Comparison of ENCODE assay signal across 18 cellular contexts in the genomic region with DNA sequence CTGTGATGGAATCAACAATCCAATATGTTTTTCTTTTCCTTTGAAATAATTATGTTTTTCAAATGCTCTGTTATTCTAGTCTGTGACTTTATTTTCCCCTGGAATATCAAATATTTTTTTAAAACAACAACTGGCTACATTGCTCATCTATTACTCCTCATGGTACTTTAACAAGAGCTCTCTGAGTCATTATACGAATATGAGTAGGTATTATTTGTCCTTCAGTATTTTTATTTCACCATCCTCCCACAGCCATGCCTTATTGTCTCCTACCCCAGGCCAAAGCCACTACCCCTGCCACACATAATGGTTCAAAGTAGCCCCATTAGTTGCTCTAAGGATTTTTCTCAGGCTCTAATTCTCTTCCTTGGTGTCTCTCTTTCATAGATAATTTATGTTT.
DNase-seq lines count a peak whose midpoint lies in the region; ATAC-seq and TF ChIP-seq lines count a peak whose summit lies in the region.
"Had no signal": no experiment of that assay in that cellular context is flagged by ENCODE, and none has a peak within 500 bp of the region (broad histone marks: within the 10 kb centered on the region; RNA-seq: fewer than 3 reads in every experiment).

No MANE protein-coding gene starts in this region.

- no peak for DNase-seq in activated T-cell treated with anti-CD3 and anti-CD28 coated beads, Interleukin-2, amount 50 U/mL, for 72 hours
- DNase-seq in activated T-cell treated with anti-CD3 and anti-CD28 coated beads, Interleukin-2, amount 50 U/mL, for 1 hour: no peak
- peak; percentile 74 for DNase-seq in LHCN-M2 (ENCODE audit: low read depth)
- peak; percentile 4 for DNase-seq in epithelial cell of esophagus (ENCODE audit: low read depth)
- DNase-seq in middle frontal gyrus (ENCODE audit: extremely low spot score, low spot score): no peak
- no peak for DNase-seq in progenitor cell of endocrine pancreas (ENCODE audit: low spot score, unreplicated experiment)
- DNase-seq in pons (ENCODE audit: low spot score): no peak
- DNase-seq: Caco-2; CD4-positive, CD25-positive, alpha-beta regulatory T cell; CD8-positive, alpha-beta T cell; DMS153; DND-41; GOT3; HFFc6 had no signal

- H3K4me3 ChIP-seq in epithelial cell of esophagus (ENCODE audit: low read length): no peak overlapping the region
- H3K4me3 ChIP-seq: BLaER1, GM12878, HAP-1 had no signal

- no peaks in the 10 kb centered on the region for H3K4me1 Mint-ChIP-seq in activated T-cell treated with anti-CD3 and anti-CD28 coated beads, Interleukin-2, amount 50 U/mL, for 72 hours (ENCODE audit: low read depth)
- no peaks in the 10 kb centered on the region for H3K4me1 Mint-ChIP-seq in progenitor cell of endocrine pancreas (ENCODE audit: low read depth)
- H3K4me1 Mint-ChIP-seq: B cell; CD4-positive, CD25-positive, alpha-beta regulatory T cell had no signal

- no peaks in the 10 kb centered on the region for H3K27me3 Mint-ChIP-seq in activated T-cell treated with anti-CD3 and anti-CD28 coated beads, Interleukin-2, amount 50 U/mL, for 72 hours (ENCODE audit: low read depth)
- H3K27me3 Mint-ChIP-seq in progenitor cell of endocrine pancreas: no peaks in the 10 kb centered on the region
- H3K27me3 Mint-ChIP-seq: B cell; CD4-positive, CD25-positive, alpha-beta regulatory T cell had no signal

- peaks cover 0 to 7% of the 10 kb centered on the region in 2 donors for H3K36me3 Mint-ChIP-seq in activated T-cell treated with anti-CD3 and anti-CD28 coated beads, Interleukin-2, amount 50 U/mL, for 72 hours (ENCODE audit: insufficient read depth in 2 of 2)
- H3K36me3 Mint-ChIP-seq in progenitor cell of endocrine pancreas (ENCODE audit: insufficient read depth): no peaks in the 10 kb centered on the region
- H3K36me3 Mint-ChIP-seq: CD4-positive, CD25-positive, alpha-beta regulatory T cell; CD8-positive, alpha-beta T cell had no signal

- ATAC-seq in activated T-cell treated with anti-CD3 and anti-CD28 coated beads, Interleukin-2, amount 50 U/mL, for 72 hours (replicated peaks in 1 of 2): no peak
- ATAC-seq: CD8-positive, alpha-beta T cell; GM12878 had no signal

- TF ChIP-seq CTCF in epithelial cell of esophagus (IDR thresholded peaks at IDR 0.05; ENCODE audit: insufficient read depth, low read depth, low read length, missing control alignments) (no peak), progenitor cell of endocrine pancreas (IDR thresholded peaks at IDR 0.05; ENCODE audit: unreplicated experiment) (no peak)

- H3K9me3 Mint-ChIP-seq in activated T-cell treated with anti-CD3 and anti-CD28 coated beads, Interleukin-2, amount 50 U/mL, for 72 hours: peaks cover 12 to 25% of the 10 kb centered on the region in 2 donors
- H3K9me3 Mint-ChIP-seq in progenitor cell of endocrine pancreas (ENCODE audit: low read depth): peaks cover 3% of the 10 kb centered on the region

- peak overlapping the region; percentile 46 for H3K27ac Mint-ChIP-seq in activated T-cell treated with anti-CD3 and anti-CD28 coated beads, Interleukin-2, amount 50 U/mL, for 72 hours
- H3K27ac Mint-ChIP-seq in progenitor cell of endocrine pancreas: no peak overlapping the region
- H3K27ac Mint-ChIP-seq: B cell; CD4-positive, CD25-positive, alpha-beta regulatory T cell; CD8-positive, alpha-beta T cell; HFFc6 had no signal

- H3K4me3 Mint-ChIP-seq in activated T-cell treated with anti-CD3 and anti-CD28 coated beads, Interleukin-2, amount 50 U/mL, for 72 hours: no peak overlapping the region
- H3K4me3 Mint-ChIP-seq in progenitor cell of endocrine pancreas (ENCODE audit: low read depth): no peak overlapping the region
- H3K4me3 Mint-ChIP-seq: B cell; CD4-positive, CD25-positive, alpha-beta regulatory T cell; CD8-positive, alpha-beta T cell; HFFc6 had no signal

Comparison
In these comparisons a context has a peak if more than half of its experiments do, and no peak if none do; other contexts are left out.
1. DNase-seq: peak in LHCN-M2 (single experiment) and epithelial cell of esophagus (single experiment); none in activated T-cell treated with anti-CD3 and anti-CD28 coated beads, Interleukin-2, amount 50 U/mL, for 72 hours (0 of 2), activated T-cell treated with anti-CD3 and anti-CD28 coated beads, Interleukin-2, amount 50 U/mL, for 1 hour (single experiment), middle frontal gyrus (single experiment), progenitor cell of endocrine pancreas (single experiment) and pons (single experiment).